Comparison of ENCODE assay signal across 9 cellular contexts in the genomic region with DNA sequence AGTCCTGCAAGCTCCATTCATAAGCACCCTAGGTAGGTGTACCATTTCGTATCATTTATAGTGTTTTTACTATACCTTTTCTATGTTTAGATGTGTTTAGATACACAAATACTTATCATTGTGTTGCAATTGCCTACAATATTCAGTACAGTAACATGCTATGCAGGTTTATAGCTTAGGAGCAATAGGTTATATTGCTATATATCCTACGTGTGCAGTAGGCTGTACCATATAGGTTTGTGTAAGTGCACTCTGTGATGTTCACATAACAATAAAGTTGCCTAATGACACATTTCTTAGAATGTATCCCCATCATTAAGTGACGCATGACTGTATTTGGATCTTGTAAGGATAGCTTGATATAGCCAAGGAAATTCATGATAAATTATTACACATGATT.
"Had no signal": no experiment of that assay in that cellular context is flagged by ENCODE, and none has a peak within 500 bp of the region (broad histone marks: within the 10 kb centered on the region; RNA-seq: fewer than 3 reads in every experiment).

No MANE protein-coding gene starts in this region.

- H3K36me3 ChIP-seq: HAP-1 had no signal

- H3K27ac ChIP-seq: GM23248, HL-60 had no signal

- ATAC-seq: HCT116, HepG2 had no signal

- H3K36me3 Mint-ChIP-seq: IgD-negative memory B cell had no signal

- H3K4me1 ChIP-seq: HAP-1 had no signal

- DNase-seq: GM23248, GOT3, H7, HFFc6 had no signal

- H3K9me3 ChIP-seq: HAP-1 had no signal

- H3K4me3 ChIP-seq: GM23248, HAP-1 had no signal

- FAIRE-seq: HepG2 had no signal

- H3K27ac Mint-ChIP-seq: HFFc6, IgD-negative memory B cell had no signal

- H3K4me3 Mint-ChIP-seq: HFFc6, IgD-negative memory B cell had no signal

- H3K27me3 Mint-ChIP-seq: IgD-negative memory B cell had no signal
